10 cellular contexts compared by ENCODE assay signal in the genomic region with DNA sequence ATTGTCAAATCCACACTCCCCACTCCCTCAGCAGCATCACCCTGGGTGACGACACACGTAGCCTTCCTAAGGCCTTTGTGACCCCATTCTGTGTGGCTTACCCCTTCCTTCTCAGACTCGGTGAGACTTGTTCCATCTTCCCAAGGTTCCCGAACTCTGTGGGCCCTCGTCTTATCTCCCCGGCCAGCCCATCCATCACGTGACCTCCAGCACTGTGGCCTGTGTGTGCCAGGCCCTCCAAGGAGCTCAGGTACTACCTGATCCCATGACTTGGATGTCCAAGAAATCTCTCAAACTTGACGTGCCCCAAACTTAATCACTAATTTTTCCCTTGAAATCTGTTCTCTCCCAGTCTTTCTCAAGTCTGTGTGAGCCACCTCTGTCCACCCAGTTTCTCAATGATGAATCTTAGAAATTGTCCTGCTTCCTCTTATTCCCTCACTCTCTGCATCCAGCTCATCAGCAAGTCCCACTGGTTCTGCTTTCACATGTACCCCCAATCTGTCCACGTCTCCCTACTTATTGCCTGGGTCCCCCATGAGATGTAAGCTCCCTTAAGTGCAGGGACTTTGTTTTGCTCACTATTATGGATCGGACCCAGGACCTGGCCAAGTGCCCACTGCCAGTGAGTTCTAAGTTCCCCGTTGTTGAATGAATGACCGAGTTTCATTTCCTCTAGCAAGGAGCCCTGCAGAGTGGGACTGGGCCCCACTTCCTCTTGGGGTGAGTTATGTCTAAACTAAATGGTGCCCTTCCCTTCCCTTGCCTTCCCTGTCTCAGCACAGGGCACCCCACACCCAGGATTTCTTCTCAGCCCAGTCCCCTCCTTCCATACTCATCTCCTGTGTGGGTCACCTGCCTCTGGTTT.
DNase-seq lines count a peak whose midpoint lies in the region; ATAC-seq and TF ChIP-seq lines count a peak whose summit lies in the region.
"Had no signal": no experiment of that assay in that cellular context is flagged by ENCODE, and none has a peak within 500 bp of the region (broad histone marks: within the 10 kb centered on the region; RNA-seq: fewer than 3 reads in every experiment).

No MANE protein-coding gene starts in this region.

- H3K36me3 ChIP-seq in DOHH2 (ENCODE audit: control insufficient read depth, low read length) (no peaks in the 10 kb centered on the region), Karpas-422 (ENCODE audit: insufficient read depth, low read length) (no peaks in the 10 kb centered on the region), right atrium auricular region (no peaks in the 10 kb centered on the region), smooth muscle cell (ENCODE audit: low read depth) (no peaks in the 10 kb centered on the region), esophagus muscularis mucosa (no peaks in the 10 kb centered on the region)

- peaks cover 14% of the 10 kb centered on the region for H3K4me1 ChIP-seq in DOHH2 (ENCODE audit: control insufficient read depth, low read length)
- H3K4me1 ChIP-seq in Karpas-422 (ENCODE audit: low read length), result peaks cover 16% of the 10 kb centered on the region
- H3K4me1 ChIP-seq in right atrium auricular region, result peaks cover 0 to 13% of the 10 kb centered on the region in 2 donors
- no peaks in the 10 kb centered on the region for H3K4me1 ChIP-seq in smooth muscle cell (ENCODE audit: low read depth)
- peaks cover 0 to 5% (median 0%) of the 10 kb centered on the region in 4 donors for H3K4me1 ChIP-seq in esophagus muscularis mucosa

- H3K9me2 ChIP-seq in DOHH2 (replicated peaks; ENCODE audit: control insufficient read depth, low read length) (no peaks in the 10 kb centered on the region), Karpas-422 (replicated peaks; ENCODE audit: insufficient read depth, low read length) (no peaks in the 10 kb centered on the region)

- WGBS in smooth muscle cell (ENCODE audit: low lambda C conversion rate), result 96% methylated on average over 12 of the region's 12 CpGs
- WGBS in esophagus muscularis mucosa, result 84% methylated on average over 12 of the region's 12 CpGs

- intact Hi-C loops in esophagus muscularis mucosa (cut with DNase I), result no loop called here

- no peaks in the 10 kb centered on the region for H4K20me1 ChIP-seq in DOHH2 (ENCODE audit: control insufficient read depth, insufficient read depth, low read depth, low read length)
- H4K20me1 ChIP-seq in Karpas-422 (ENCODE audit: insufficient read depth, low read depth, low read length), result no peaks in the 10 kb centered on the region
- H4K20me1 ChIP-seq in smooth muscle cell (ENCODE audit: low read depth), result no peaks in the 10 kb centered on the region

- H3K27me3 ChIP-seq in DOHH2 (ENCODE audit: control insufficient read depth, low read length) (no peaks in the 10 kb centered on the region), Karpas-422 (ENCODE audit: low read length) (no peaks in the 10 kb centered on the region), right atrium auricular region (no peaks in the 10 kb centered on the region), smooth muscle cell (ENCODE audit: low read depth) (no peaks in the 10 kb centered on the region), esophagus muscularis mucosa (no peaks in the 10 kb centered on the region)

- peak overlapping the region; percentile 52 for H3K4me2 ChIP-seq in DOHH2 (ENCODE audit: low read length)
- H3K4me2 ChIP-seq in Karpas-422 (ENCODE audit: low read depth, low read length, poor library complexity, severe bottlenecking), result peak overlapping the region; percentile 37
- no peak overlapping the region for H3K4me2 ChIP-seq in smooth muscle cell

- H3K79me2 ChIP-seq in DOHH2 (ENCODE audit: control insufficient read depth, low read length), result no peaks in the 10 kb centered on the region
- no peaks in the 10 kb centered on the region for H3K79me2 ChIP-seq in Karpas-422 (ENCODE audit: low read length)
- no peaks in the 10 kb centered on the region for H3K79me2 ChIP-seq in smooth muscle cell (ENCODE audit: low read depth)

- H2AFZ ChIP-seq in Karpas-422 (ENCODE audit: low read length) (peak overlapping the region; percentile 89; the same call in 1 of the 2 replicates), smooth muscle cell (ENCODE audit: low read depth) (no peak overlapping the region)

- no peak overlapping the region for H3K27ac ChIP-seq in DOHH2 (ENCODE audit: low read depth, low read length)
- peak overlapping the region; percentile 50 for H3K27ac ChIP-seq in Karpas-422 (ENCODE audit: low read length)
- no peak overlapping the region for H3K27ac ChIP-seq in right atrium auricular region
- no peak overlapping the region for H3K27ac ChIP-seq in smooth muscle cell (ENCODE audit: low read depth)
- no peak overlapping the region for H3K27ac ChIP-seq in esophagus muscularis mucosa (replicated peaks in 1 of 4)

- no peak for TF ChIP-seq POLR2A in esophagus muscularis mucosa (IDR thresholded peaks at IDR 0.05; ENCODE audit: low read depth)

- DNase-seq in Karpas-422 (peak; percentile 80), right atrium auricular region (ENCODE audit: low spot score) (peak; percentile 66), smooth muscle cell (lab: John Stamatoyannopoulos, UW; ENCODE audit: unreplicated experiment) (no peak), NCI-H748 (lab: John Stamatoyannopoulos, UW; ENCODE audit: unreplicated experiment) (no peak), esophagus muscularis mucosa (ENCODE audit: extremely low spot score) (no peak)
- DNase-seq: CD4-positive, alpha-beta T cell; NCI-H1417 treated with DMSO at 0.1 percent for 48 hours had no signal

- no peak for TF ChIP-seq EP300 in esophagus muscularis mucosa (IDR thresholded peaks at IDR 0.05)

- H3K4me3 ChIP-seq in DOHH2 (ENCODE audit: low read length) (peak overlapping the region; percentile 31), Karpas-422 (ENCODE audit: low read length) (peak overlapping the region; percentile 9; the same call in 1 of the 2 replicates), right atrium auricular region (no peak overlapping the region), smooth muscle cell (no peak overlapping the region), esophagus muscularis mucosa (no peak overlapping the region)

- H3K9ac ChIP-seq in Karpas-422 (ENCODE audit: low read length) (peak overlapping the region; percentile 35; the same call in 1 of the 2 replicates), smooth muscle cell (ENCODE audit: low read depth) (no peak overlapping the region)

- H3K9me3 ChIP-seq in DOHH2 (ENCODE audit: control insufficient read depth, insufficient read depth, low read length) (no peaks in the 10 kb centered on the region), Karpas-422 (ENCODE audit: low read length) (no peaks in the 10 kb centered on the region), right atrium auricular region (no peaks in the 10 kb centered on the region), smooth muscle cell (replicated peaks; ENCODE audit: low read depth) (no peaks in the 10 kb centered on the region), esophagus muscularis mucosa (peaks cover 0 to 5% (median 0%) of the 10 kb centered on the region in 4 donors)

- TF ChIP-seq CTCF in DOHH2 (IDR thresholded peaks at IDR 0.05; ENCODE audit: low read depth, low read length, poor library complexity, severe bottlenecking) (no peak), right atrium auricular region (IDR thresholded peaks at IDR 0.05) (no peak), smooth muscle cell (IDR thresholded peaks at IDR 0.05; ENCODE audit: borderline replicate concordance, insufficient read depth, poor library complexity, severe bottlenecking) (no peak), esophagus muscularis mucosa (IDR thresholded peaks at IDR 0.05) (no peak)

- ATAC-seq in GM21619 (IDR thresholded peaks at IDR 0.05; ENCODE audit: unreplicated experiment) (peak; percentile 69), HG03439 (IDR thresholded peaks at IDR 0.05; ENCODE audit: unreplicated experiment) (no peak)

- H3F3A ChIP-seq in DOHH2 (ENCODE audit: control insufficient read depth, insufficient read depth) (no peaks in the 10 kb centered on the region), smooth muscle cell (ENCODE audit: low read depth) (no peaks in the 10 kb centered on the region)

Comparison
In these comparisons a context has a peak if more than half of its experiments do, and no peak if none do; other contexts are left out.
1. H3K4me3 ChIP-seq: peak in DOHH2 (single experiment) and Karpas-422 (single experiment); none in right atrium auricular region (0 of 2), smooth muscle cell (single experiment) and esophagus muscularis mucosa (0 of 4).
2. DNase-seq: peak in Karpas-422 (single experiment) and right atrium auricular region (single experiment); none in smooth muscle cell (single experiment), NCI-H748 (single experiment) and esophagus muscularis mucosa (single experiment).